In the genomic region with DNA sequence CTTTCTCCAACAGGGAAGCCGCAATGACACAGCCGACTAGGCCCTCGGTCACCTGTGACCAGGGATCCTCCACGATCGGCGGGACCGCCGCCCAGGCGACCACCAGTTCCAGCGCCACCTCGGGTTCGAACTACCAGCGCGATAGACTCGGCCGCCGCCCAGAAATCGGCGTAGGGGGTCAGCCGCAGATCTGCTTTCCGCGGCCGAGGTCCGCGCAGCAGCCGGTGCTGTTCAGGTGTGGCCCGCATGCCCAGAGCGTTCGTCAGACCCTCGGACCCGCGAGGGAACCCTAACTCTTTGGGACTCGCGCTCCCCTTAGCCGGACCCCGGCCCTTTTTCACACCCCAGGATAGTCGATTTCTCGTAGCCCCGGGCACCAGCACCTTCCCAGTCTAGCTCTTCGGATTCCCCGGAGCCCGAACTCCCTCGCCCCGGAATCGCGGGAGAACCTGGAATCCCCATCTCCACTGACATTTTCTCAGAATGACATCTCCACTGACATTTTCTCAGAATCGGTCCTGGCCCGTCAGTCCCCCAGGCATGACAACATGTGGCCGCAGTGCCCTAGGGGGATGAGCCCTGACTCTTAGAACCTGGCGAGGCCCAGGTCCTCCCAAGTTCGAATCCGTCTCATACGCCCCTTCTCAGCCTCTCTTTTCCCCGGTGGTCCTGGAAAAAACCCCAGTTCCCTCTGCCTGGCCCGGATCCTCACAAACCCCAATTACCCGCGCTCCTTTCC, we compare ENCODE assay signal across 9 cellular contexts. TPM values are rescaled to one million over a fixed set of nuclear protein-coding genes. Genes with fewer than 3 reads are reported as not detected.
A peak's percentile ranks its signal among the peaks of the same experiment; 100 is the strongest.
DNase-seq lines count a peak whose midpoint lies in the region; ATAC-seq and TF ChIP-seq lines count a peak whose summit lies in the region.
"Had no signal": no experiment of that assay in that cellular context is flagged by ENCODE, and none has a peak within 500 bp of the region (broad histone marks: within the 10 kb centered on the region; RNA-seq: fewer than 3 reads in every experiment).

No MANE protein-coding gene starts in this region.

- no peaks in the 10 kb centered on the region for H3K9me3 Mint-ChIP-seq in activated naive CD8-positive, alpha-beta T cell treated with anti-CD3 and anti-CD28 coated beads, Interleukin-2, amount 10 ng/mL, durations not matched to agents 7 days and 5 days
- peaks cover 0 to 2% (median 0%) of the 10 kb centered on the region in 6 donors for H3K9me3 Mint-ChIP-seq in immature natural killer cell

- no peaks in the 10 kb centered on the region for H3K36me3 ChIP-seq in spleen

- H3K27ac Mint-ChIP-seq in activated naive CD8-positive, alpha-beta T cell treated with anti-CD3 and anti-CD28 coated beads, Interleukin-2, amount 10 ng/mL, durations not matched to agents 7 days and 5 days = no peak overlapping the region
- H3K27ac Mint-ChIP-seq in immature natural killer cell = no peak overlapping the region

- POLR2A ChIA-PET in activated naive CD8-positive, alpha-beta T cell treated with anti-CD3 and anti-CD28 coated beads, Interleukin-2, amount 10 ng/mL, durations not matched to agents 7 days and 5 days (lab: Charles Lee) = no interaction called here

- H3K4me3 Mint-ChIP-seq in activated naive CD8-positive, alpha-beta T cell treated with anti-CD3 and anti-CD28 coated beads, Interleukin-2, amount 10 ng/mL, durations not matched to agents 7 days and 5 days = peak overlapping the region; percentile 87
- H3K4me3 Mint-ChIP-seq in immature natural killer cell = peak overlapping the region; percentile 74 to 85 (median 80)

- WGBS in spleen, 5 donors = 32 to 56% (median 38%) methylated on average over 40 to 57 of the region's 57 CpGs

- H3K27me3 Mint-ChIP-seq in activated naive CD8-positive, alpha-beta T cell treated with anti-CD3 and anti-CD28 coated beads, Interleukin-2, amount 10 ng/mL, durations not matched to agents 7 days and 5 days = peaks cover 55% of the 10 kb centered on the region
- peaks cover 7 to 27% (median 19%) of the 10 kb centered on the region in 3 donors for H3K27me3 Mint-ChIP-seq in immature natural killer cell (ENCODE audit: low read depth in 3 of 3)

- peaks cover 4% of the 10 kb centered on the region for H3K36me3 Mint-ChIP-seq in activated naive CD8-positive, alpha-beta T cell treated with anti-CD3 and anti-CD28 coated beads, Interleukin-2, amount 10 ng/mL, durations not matched to agents 7 days and 5 days
- no peaks in the 10 kb centered on the region for H3K36me3 Mint-ChIP-seq in immature natural killer cell

- peaks cover 0 to 23% (median 17%) of the 10 kb centered on the region in 6 donors for H3K4me1 ChIP-seq in spleen

- peaks cover 21% of the 10 kb centered on the region for H3K4me1 Mint-ChIP-seq in activated naive CD8-positive, alpha-beta T cell treated with anti-CD3 and anti-CD28 coated beads, Interleukin-2, amount 10 ng/mL, durations not matched to agents 7 days and 5 days
- H3K4me1 Mint-ChIP-seq in immature natural killer cell = peaks cover 23 to 27% of the 10 kb centered on the region in 2 donors

- no peak for DNase-seq in HFF-Myc (ENCODE audit: extremely low read depth, low read depth)
- no peak for DNase-seq in activated naive CD8-positive, alpha-beta T cell treated with anti-CD3 and anti-CD28 coated beads, Interleukin-2, amount 10 ng/mL, durations not matched to agents 7 days and 5 days
- DNase-seq in immature natural killer cell = no peak
- DNase-seq in spleen = no peak
- DNase-seq in iPS-NIHi11 (ENCODE audit: low spot score) = no peak
- DNase-seq in HuH-7 (ENCODE audit: low spot score) = no peak
- DNase-seq in left lobe of liver (ENCODE audit: low spot score) = no peak
- no peak for DNase-seq in activated effector memory CD4-positive, alpha-beta T cell treated with Interleukin-2 at 50 U/mL for 16 hours

- no peak for ATAC-seq in activated naive CD8-positive, alpha-beta T cell treated with anti-CD3 and anti-CD28 coated beads, Interleukin-2, amount 10 ng/mL, durations not matched to agents 7 days and 5 days (ENCODE audit: low read depth)
- ATAC-seq in left lobe of liver = no peak

- H3K27me3 ChIP-seq in spleen (replicated peaks in 1 of 7) = peaks cover 0 to 32% (median 4%) of the 10 kb centered on the region in 7 donors

- no peaks in the 10 kb centered on the region for H3K9me3 ChIP-seq in spleen

- H3K4me3 ChIP-seq in HFF-Myc (replicated peaks; ENCODE audit: low read depth, low read length) = peak overlapping the region; percentile 63
- peak overlapping the region; percentile 46 to 72 (median 58) for H3K4me3 ChIP-seq in spleen

- no peak for TF ChIP-seq POLR2A in spleen (IDR thresholded peaks at IDR 0.05)

- H3K27ac ChIP-seq in spleen = peak overlapping the region in 1 of 8 donors; percentile 24

- TF ChIP-seq CTCF in HFF-Myc (IDR thresholded peaks at IDR 0.05; ENCODE audit: low read depth, low read length, missing control alignments) (no peak), spleen (IDR thresholded peaks at IDR 0.05 in 8 of 11, conservative IDR thresholded peaks at IDR 0.05 in 3 of 11) (no peak)

- intact Hi-C loops in spleen (cut with DNase I; ENCODE audit: low total_unique reads) = loop anchor here (5.0 kb wide), 1 partner anchor 46 kb away; no protein-coding TSS in a partner anchor

RNA-seq across cellular contexts. Expression of a gene that starts 0.4 kb away (rescaled TPM):
- total RNA-seq in activated naive CD8-positive, alpha-beta T cell treated with anti-CD3 and anti-CD28 coated beads, Interleukin-2, amount 10 ng/mL, durations not matched to agents 7 days and 5 days = not detected
- not detected for polyA plus RNA-seq in immature natural killer cell
- total RNA-seq in spleen = not detected
- not detected for polyA plus RNA-seq in spleen
- total RNA-seq in left lobe of liver = not detected
- total RNA-seq: lower leg skin had no signal

RNA-seq across cellular contexts. Expression of a gene that starts 19.5 kb away (rescaled TPM):
- under 1 TPM in 1 of 2 experiments, not detected in 1; 0.09 TPM for total RNA-seq in activated naive CD8-positive, alpha-beta T cell treated with anti-CD3 and anti-CD28 coated beads, Interleukin-2, amount 10 ng/mL, durations not matched to agents 7 days and 5 days
- polyA plus RNA-seq in immature natural killer cell = under 1 TPM; 0.07 to 0.35 (median 0.11) TPM
- total RNA-seq in spleen = under 1 TPM in 5 of 7 donors, not detected in 2; 0.09 to 0.27 (median 0.20) TPM
- under 1 TPM; 0.02 to 0.13 (median 0.11) TPM for polyA plus RNA-seq in spleen
- total RNA-seq in left lobe of liver = not detected

RNA-seq across cellular contexts. Expression of a gene that starts 59.5 kb away (rescaled TPM):
- total RNA-seq in activated naive CD8-positive, alpha-beta T cell treated with anti-CD3 and anti-CD28 coated beads, Interleukin-2, amount 10 ng/mL, durations not matched to agents 7 days and 5 days = 10 to 100 TPM; 10.9 to 13.3 TPM
- 1 to 10 TPM; 1.4 to 3.8 (median 3.6) TPM for polyA plus RNA-seq in immature natural killer cell
- total RNA-seq in spleen = 10 to 100 TPM in 2 of 7 donors, 1 to 10 TPM in 5; 7.5 to 13.0 (median 8.8) TPM
- 10 to 100 TPM in 2 of 3 donors, 1 to 10 TPM in 1; 8.3 to 17.8 (median 17.0) TPM for polyA plus RNA-seq in spleen
- 4.1 TPM for total RNA-seq in left lobe of liver
